Comparison of ENCODE assay signal across 1 cellular context in the genomic region with DNA sequence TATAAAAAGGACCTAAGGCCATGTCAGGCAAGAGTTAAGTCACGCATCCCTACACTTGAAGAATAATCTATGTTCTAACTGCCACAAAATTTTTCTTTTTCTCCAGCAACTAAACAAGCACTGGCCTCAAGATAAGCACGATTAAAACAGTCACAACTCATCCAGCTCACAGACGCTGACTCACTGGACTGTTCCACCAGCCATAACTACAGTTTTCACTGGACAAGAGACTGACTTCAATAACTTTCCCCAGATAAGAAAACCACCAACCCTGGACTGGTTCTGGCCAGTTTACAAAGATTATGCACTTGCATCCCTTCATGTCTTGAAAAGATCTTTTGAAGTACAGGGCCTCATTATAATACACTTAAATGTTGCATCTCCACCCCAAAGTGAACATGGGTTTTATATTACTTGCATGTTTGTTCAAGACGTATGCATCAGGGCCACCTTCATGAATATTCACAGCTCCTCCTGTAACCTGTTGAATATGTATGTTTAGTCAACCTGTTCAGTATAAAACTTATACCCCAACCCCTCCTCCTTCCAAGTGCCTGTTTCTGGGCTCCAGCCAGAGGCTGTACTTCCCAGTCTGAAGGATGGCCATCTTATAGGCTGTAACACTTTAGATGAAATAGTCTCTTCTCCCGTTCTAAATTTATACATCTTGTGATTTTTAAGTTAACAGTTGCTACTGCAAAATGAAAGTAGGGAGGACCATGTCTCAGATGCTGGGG.
TF ChIP-seq lines count a peak whose summit lies in the region.

No MANE protein-coding gene starts in this region.

TF ChIP-seq in HEK293, 187 proteins besides CTCF, POLR2A, EP300 and RAD21 (continued from another document):
- TF ChIP-seq, protein P1, sequence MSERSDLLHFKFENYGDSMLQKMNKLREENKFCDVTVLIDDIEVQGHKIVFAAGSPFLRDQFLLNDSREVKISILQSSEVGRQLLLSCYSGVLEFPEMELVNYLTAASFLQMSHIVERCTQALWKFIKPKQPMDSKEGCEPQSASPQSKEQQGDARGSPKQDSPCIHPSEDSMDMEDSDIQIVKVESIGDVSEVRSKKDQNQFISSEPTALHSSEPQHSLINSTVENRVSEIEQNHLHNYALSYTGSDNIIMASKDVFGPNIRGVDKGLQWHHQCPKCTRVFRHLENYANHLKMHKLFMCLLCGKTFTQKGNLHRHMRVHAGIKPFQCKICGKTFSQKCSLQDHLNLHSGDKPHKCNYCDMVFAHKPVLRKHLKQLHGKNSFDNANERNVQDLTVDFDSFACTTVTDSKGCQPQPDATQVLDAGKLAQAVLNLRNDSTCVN (tag by site-specific recombination; optimal IDR thresholded peaks at IDR 0.05) = no peak
- TF ChIP-seq ZNF416 (tag by site-specific recombination; IDR thresholded peaks at IDR 0.05) = no peak
- no peak for TF ChIP-seq TSHZ1 (tag by site-specific recombination; IDR thresholded peaks at IDR 0.05; ENCODE audit: borderline replicate concordance)
- TF ChIP-seq ZNF621 (tag by site-specific recombination; IDR thresholded peaks at IDR 0.05) = no peak
- TF ChIP-seq TRIM28 (IDR thresholded peaks at IDR 0.05; ENCODE audit: borderline replicate concordance, low read length) = no peak
- TF ChIP-seq ZNF785 (tag by site-specific recombination; IDR thresholded peaks at IDR 0.05) = no peak
- TF ChIP-seq MEIS1 (CRISPR knock-in tag; IDR thresholded peaks at IDR 0.05; ENCODE audit: borderline replicate concordance) = no peak
- no peak for TF ChIP-seq ZNF302 (tag by site-specific recombination; IDR thresholded peaks at IDR 0.05; ENCODE audit: low read depth)
- no peak for TF ChIP-seq ZNF561 (tag by site-specific recombination; IDR thresholded peaks at IDR 0.05; ENCODE audit: borderline replicate concordance)
- TF ChIP-seq SCRT2 (tag by site-specific recombination; IDR thresholded peaks at IDR 0.05) = peak; percentile 78
- TF ChIP-seq, protein P2, sequence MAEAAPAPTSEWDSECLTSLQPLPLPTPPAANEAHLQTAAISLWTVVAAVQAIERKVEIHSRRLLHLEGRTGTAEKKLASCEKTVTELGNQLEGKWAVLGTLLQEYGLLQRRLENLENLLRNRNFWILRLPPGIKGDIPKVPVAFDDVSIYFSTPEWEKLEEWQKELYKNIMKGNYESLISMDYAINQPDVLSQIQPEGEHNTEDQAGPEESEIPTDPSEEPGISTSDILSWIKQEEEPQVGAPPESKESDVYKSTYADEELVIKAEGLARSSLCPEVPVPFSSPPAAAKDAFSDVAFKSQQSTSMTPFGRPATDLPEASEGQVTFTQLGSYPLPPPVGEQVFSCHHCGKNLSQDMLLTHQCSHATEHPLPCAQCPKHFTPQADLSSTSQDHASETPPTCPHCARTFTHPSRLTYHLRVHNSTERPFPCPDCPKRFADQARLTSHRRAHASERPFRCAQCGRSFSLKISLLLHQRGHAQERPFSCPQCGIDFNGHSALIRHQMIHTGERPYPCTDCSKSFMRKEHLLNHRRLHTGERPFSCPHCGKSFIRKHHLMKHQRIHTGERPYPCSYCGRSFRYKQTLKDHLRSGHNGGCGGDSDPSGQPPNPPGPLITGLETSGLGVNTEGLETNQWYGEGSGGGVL (tag by site-specific recombination; IDR thresholded peaks at IDR 0.05) = no peak
- no peak for TF ChIP-seq ZNF121 (tag by site-specific recombination; IDR thresholded peaks at IDR 0.05)
- no peak for TF ChIP-seq ZFP69B (tag by site-specific recombination; IDR thresholded peaks at IDR 0.05)
- TF ChIP-seq SCRT1 (tag by site-specific recombination; IDR thresholded peaks at IDR 0.05; ENCODE audit: borderline replicate concordance) = 0 out of 2 replicates have a peak, but pooled peaks have one; percentile 39
- no peak for TF ChIP-seq ZNF677 (tag by site-specific recombination; IDR thresholded peaks at IDR 0.05)
- no peak for TF ChIP-seq ZNF560 (tag by site-specific recombination; IDR thresholded peaks at IDR 0.05; ENCODE audit: borderline replicate concordance)
TF ChIP-seq in HEK293: peak in this region for 3.
